In genomic region chr22:17930455-17931313, GRCh38 we compare ENCODE assay signal across 23 cellular contexts.
DNase-seq lines count a peak whose midpoint lies in the region; ATAC-seq and TF ChIP-seq lines count a peak whose summit lies in the region.
"Had no signal": no experiment of that assay in that cellular context is flagged by ENCODE, and none has a peak within 500 bp of the region (broad histone marks: within the 10 kb centered on the region; RNA-seq: fewer than 3 reads in every experiment).

No MANE protein-coding gene starts in this region.

- no peak overlapping the region for H3K27ac ChIP-seq in testis
- H3K27ac ChIP-seq: skin epidermis, suprapubic skin had no signal

- TF ChIP-seq CTCF in WTC11 (IDR thresholded peaks at IDR 0.05) (no peak), nephron (IDR thresholded peaks at IDR 0.05; ENCODE audit: unreplicated experiment in 3 of 3) (no peak), testis (IDR thresholded peaks at IDR 0.05) (no peak)

- ATAC-seq in WTC11 (no peak), left ventricle myocardium superior (peak; percentile 23)
- no peak for ATAC-seq in stimulated activated naive B cell treated with anti-CD40 and anti-IgM and Interleukin-4, amounts not matched to agents 10 μg/mL and 1 μg/mL and 100 μg/mL, for 72 hours (replicated peaks)
- ATAC-seq: activated naive CD4-positive, alpha-beta T cell treated with anti-CD3 and anti-CD28 coated beads, Interleukin-2, amount 50 U/mL, for 72 hours; GM23338 had no signal

- peaks cover 3% of the 10 kb centered on the region for H3K4me1 ChIP-seq in testis

- intact Hi-C loops in left ventricle myocardium superior (cut with micrococcal nuclease) (no loop called here), testis (cut with DNase I; ENCODE audit: low total_unique reads) (no loop called here)

- H3K9me3 Mint-ChIP-seq in WTC11 (no peaks in the 10 kb centered on the region), nephron (peaks cover 15% of the 10 kb centered on the region), immature natural killer cell (no peaks in the 10 kb centered on the region)
- no peaks in the 10 kb centered on the region for H3K9me3 Mint-ChIP-seq in stimulated activated naive B cell treated with anti-CD40 and anti-IgM and Interleukin-4, amounts not matched to agents 10 μg/mL and 1 μg/mL and 100 μg/mL, for 72 hours
- H3K9me3 Mint-ChIP-seq: activated CD4-positive, alpha-beta T cell treated with anti-CD3 and anti-CD28 coated beads, Interleukin-2, amount 10 ng/mL, durations not matched to agents 24 days and 14 days; activated naive CD4-positive, alpha-beta T cell treated with anti-CD3 and anti-CD28 coated beads, Interleukin-2, amount 50 U/mL, for 72 hours; GM23338 had no signal

- 0 out of 2 replicates have a peak overlapping the region, but pooled peaks have one; percentile 22 for H3K27ac Mint-ChIP-seq in WTC11
- peak overlapping the region in 2 of 3 experiments; percentile 40 to 53 for H3K27ac Mint-ChIP-seq in nephron
- H3K27ac Mint-ChIP-seq in stimulated activated naive B cell treated with anti-CD40 and anti-IgM and Interleukin-4, amounts not matched to agents 10 μg/mL and 1 μg/mL and 100 μg/mL, for 72 hours: peak overlapping the region; percentile 84
- no peak overlapping the region for H3K27ac Mint-ChIP-seq in immature natural killer cell
- H3K27ac Mint-ChIP-seq: activated CD4-positive, alpha-beta T cell treated with anti-CD3 and anti-CD28 coated beads, Interleukin-2, amount 10 ng/mL, durations not matched to agents 24 days and 14 days; activated naive CD4-positive, alpha-beta T cell treated with anti-CD3 and anti-CD28 coated beads, Interleukin-2, amount 50 U/mL, for 72 hours; GM23338 had no signal

- no peaks in the 10 kb centered on the region for H3K27me3 ChIP-seq in testis
- H3K27me3 ChIP-seq: suprapubic skin had no signal

- POLR2A ChIA-PET in WTC11 (lab: Charles Lee): no interaction called here

- WGBS in testis, 2 donors: 83 to 91% methylated on average over 16 to 18 of the region's 18 CpGs

- H3K27me3 Mint-ChIP-seq in WTC11 (ENCODE audit: low read depth): no peaks in the 10 kb centered on the region
- H3K27me3 Mint-ChIP-seq in nephron (ENCODE audit: low read depth): no peaks in the 10 kb centered on the region
- no peaks in the 10 kb centered on the region for H3K27me3 Mint-ChIP-seq in stimulated activated naive B cell treated with anti-CD40 and anti-IgM and Interleukin-4, amounts not matched to agents 10 μg/mL and 1 μg/mL and 100 μg/mL, for 72 hours
- peaks cover 0 to 3% (median 1%) of the 10 kb centered on the region in 3 donors for H3K27me3 Mint-ChIP-seq in immature natural killer cell (ENCODE audit: low read depth in 3 of 3)
- H3K27me3 Mint-ChIP-seq: activated CD4-positive, alpha-beta T cell treated with anti-CD3 and anti-CD28 coated beads, Interleukin-2, amount 10 ng/mL, durations not matched to agents 24 days and 14 days had no signal

- no peaks in the 10 kb centered on the region for H3K36me3 ChIP-seq in testis (ENCODE audit: low read depth, missing control alignments)
- H3K36me3 ChIP-seq: suprapubic skin had no signal

- no peak for TF ChIP-seq POLR2A in testis (IDR thresholded peaks at IDR 0.05)

- no peaks in the 10 kb centered on the region for H3K9me3 ChIP-seq in testis
- H3K9me3 ChIP-seq: suprapubic skin had no signal

- H3K36me3 Mint-ChIP-seq in WTC11: no peaks in the 10 kb centered on the region
- peaks cover 15% of the 10 kb centered on the region for H3K36me3 Mint-ChIP-seq in nephron (ENCODE audit: low read depth)
- H3K36me3 Mint-ChIP-seq in stimulated activated naive B cell treated with anti-CD40 and anti-IgM and Interleukin-4, amounts not matched to agents 10 μg/mL and 1 μg/mL and 100 μg/mL, for 72 hours: peaks cover 16 to 28% of the 10 kb centered on the region in 2 donors
- H3K36me3 Mint-ChIP-seq in immature natural killer cell: no peaks in the 10 kb centered on the region
- H3K36me3 Mint-ChIP-seq: activated naive CD4-positive, alpha-beta T cell treated with anti-CD3 and anti-CD28 coated beads, Interleukin-2, amount 50 U/mL, for 72 hours had no signal

- DNase-seq in WTC11 (ENCODE audit: low spot score): no peak
- no peak for DNase-seq in left ventricle myocardium superior
- no peak for DNase-seq in stimulated activated naive B cell treated with anti-CD40 and anti-IgM and Interleukin-4, amounts not matched to agents 10 μg/mL and 1 μg/mL and 100 μg/mL, for 72 hours
- DNase-seq in immature natural killer cell: no peak
- DNase-seq in COLO668 (lab: John Stamatoyannopoulos, UW; ENCODE audit: unreplicated experiment): no peak
- DNase-seq in testis: no peak
- DNase-seq in DMS114 treated with DMSO at 0.1 percent for 48 hours (lab: John Stamatoyannopoulos, UW; ENCODE audit: unreplicated experiment): no peak
- DNase-seq: activated CD4-positive, alpha-beta T cell treated with anti-CD3 and anti-CD28 coated beads, Interleukin-2, amount 10 ng/mL, durations not matched to agents 24 days and 14 days; amygdala; Calu3; DMS79 treated with DMSO at 0.1 percent for 48 hours; foreskin melanocyte; NCI-H1092 treated with DMSO at 0.1 percent for 48 hours; NCI-H187; NCI-H510A treated with DMSO at 0.1 percent for 48 hours; OCI-M1; stimulated activated naive CD4-positive, alpha-beta T cell; T1000 had no signal

- H3K4me1 Mint-ChIP-seq in WTC11: peaks cover 9% of the 10 kb centered on the region; the same call in 1 of the 2 replicates
- peaks cover 60% of the 10 kb centered on the region for H3K4me1 Mint-ChIP-seq in nephron
- H3K4me1 Mint-ChIP-seq in stimulated activated naive B cell treated with anti-CD40 and anti-IgM and Interleukin-4, amounts not matched to agents 10 μg/mL and 1 μg/mL and 100 μg/mL, for 72 hours: peaks cover 69 to 96% of the 10 kb centered on the region in 2 donors
- H3K4me1 Mint-ChIP-seq in immature natural killer cell: peaks cover 10 to 12% of the 10 kb centered on the region in 2 donors

- H3K4me3 Mint-ChIP-seq in WTC11: no peak overlapping the region
- no peak overlapping the region for H3K4me3 Mint-ChIP-seq in nephron
- no peak overlapping the region for H3K4me3 Mint-ChIP-seq in stimulated activated naive B cell treated with anti-CD40 and anti-IgM and Interleukin-4, amounts not matched to agents 10 μg/mL and 1 μg/mL and 100 μg/mL, for 72 hours
- no peak overlapping the region for H3K4me3 Mint-ChIP-seq in immature natural killer cell
- H3K4me3 Mint-ChIP-seq: activated CD4-positive, alpha-beta T cell treated with anti-CD3 and anti-CD28 coated beads, Interleukin-2, amount 10 ng/mL, durations not matched to agents 24 days and 14 days; GM23338 had no signal

- H3K4me3 ChIP-seq in testis: no peak overlapping the region
- H3K4me3 ChIP-seq: GM23338, skin epidermis, suprapubic skin had no signal

- CTCF ChIA-PET in WTC11 (lab: Charles Lee): interaction anchor here (1.6 kb wide), 1 partner anchor 145 kb away, joined by 5 read pairs; no protein-coding TSS in a partner anchor

TF ChIP-seq in WTC11, 78 proteins besides CTCF, POLR2A, EP300 and RAD21:
- TF ChIP-seq AR (CRISPR knock-in tag; IDR thresholded peaks at IDR 0.05): no peak
- no peak for TF ChIP-seq NFE2L1 (CRISPR knock-in tag; IDR thresholded peaks at IDR 0.05)
- TF ChIP-seq OVOL2 (CRISPR knock-in tag; IDR thresholded peaks at IDR 0.05; ENCODE audit: borderline replicate concordance): no peak
- TF ChIP-seq USF2 (CRISPR knock-in tag; IDR thresholded peaks at IDR 0.05): no peak
- no peak for TF ChIP-seq ZNF281 (CRISPR knock-in tag; IDR thresholded peaks at IDR 0.05)

Comparison
In these comparisons a context has a peak if more than half of its experiments do, and no peak if none do; other contexts are left out.
1. H3K27ac Mint-ChIP-seq: peak in WTC11 (single experiment), nephron (2 of 3) and stimulated activated naive B cell treated with anti-CD40 and anti-IgM and Interleukin-4, amounts not matched to agents 10 μg/mL and 1 μg/mL and 100 μg/mL, for 72 hours (single experiment); none in immature natural killer cell (0 of 6).